In the genomic region with DNA sequence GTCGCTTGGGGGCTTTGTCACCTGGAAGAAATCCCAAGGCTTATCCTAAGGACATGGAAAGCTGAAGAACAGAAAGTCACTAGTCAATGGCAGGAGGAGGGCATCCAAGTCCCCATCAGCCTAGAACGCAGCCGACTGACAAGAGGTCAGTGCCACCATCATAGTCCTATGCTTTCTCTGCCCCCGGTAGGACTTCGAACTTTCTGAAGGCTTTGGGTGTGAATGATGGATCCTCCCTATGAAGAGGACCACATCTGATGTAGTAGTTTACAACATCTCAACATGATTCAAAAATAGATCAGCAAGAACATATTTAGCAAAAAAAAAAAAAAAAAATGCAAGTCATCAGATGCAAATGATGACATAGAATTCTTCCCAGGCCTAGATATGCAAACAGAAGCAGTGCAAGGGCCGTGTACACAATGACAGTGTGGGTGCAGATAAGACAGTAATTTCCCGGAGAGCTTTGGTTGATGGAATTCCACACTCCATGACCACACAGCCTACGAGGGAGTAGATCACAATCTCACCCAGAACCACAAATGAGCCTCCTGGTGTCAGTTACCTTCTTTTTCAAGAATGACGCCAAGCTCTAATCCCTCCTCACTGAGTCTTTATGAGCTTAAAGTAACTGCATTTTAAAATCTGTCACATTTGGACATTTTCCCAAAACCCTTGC, we compare ENCODE assay signal across 10 cellular contexts.
DNase-seq lines count a peak whose midpoint lies in the region; ATAC-seq and TF ChIP-seq lines count a peak whose summit lies in the region.
"Had no signal": no experiment of that assay in that cellular context is flagged by ENCODE, and none has a peak within 500 bp of the region (broad histone marks: within the 10 kb centered on the region; RNA-seq: fewer than 3 reads in every experiment).

No MANE protein-coding gene starts in this region.

- no peak for TF ChIP-seq CTCF in DND-41 (IDR thresholded peaks at IDR 0.05; ENCODE audit: borderline replicate concordance, extremely low read depth, low read length, poor library complexity, severe bottlenecking)
- TF ChIP-seq CTCF in fibroblast of mammary gland (conservative IDR thresholded peaks at IDR 0.05; ENCODE audit: control insufficient read depth, insufficient read depth, low read depth, low read length): no peak
- TF ChIP-seq CTCF in osteoblast (IDR thresholded peaks at IDR 0.05; ENCODE audit: extremely low read depth, low read depth, low read length): no peak
- TF ChIP-seq CTCF in foreskin fibroblast (IDR thresholded peaks at IDR 0.05; ENCODE audit: low read depth, low read length): no peak

- H3K9me3 ChIP-seq in DND-41 (ENCODE audit: insufficient read depth, low read length, severe bottlenecking): no peaks in the 10 kb centered on the region
- no peaks in the 10 kb centered on the region for H3K9me3 ChIP-seq in osteoblast (ENCODE audit: low read depth, low read length)

- H4K20me1 ChIP-seq in DND-41 (ENCODE audit: insufficient read depth, low read length) (no peaks in the 10 kb centered on the region), osteoblast (ENCODE audit: insufficient read depth, low read length) (no peaks in the 10 kb centered on the region)

- ATAC-seq in DND-41 (ENCODE audit: insufficient read depth, low read depth): 0 out of 3 replicates have a peak, but pooled peaks have one; percentile 33
- ATAC-seq in HG03039 (IDR thresholded peaks at IDR 0.05; ENCODE audit: unreplicated experiment): no peak

- DNase-seq in DND-41 (no peak), NOMO-1 treated with DMSO at 0.1 percent for 48 hours (lab: John Stamatoyannopoulos, UW; ENCODE audit: unreplicated experiment) (peak; percentile 76), fibroblast of mammary gland (ENCODE audit: low read depth) (peak; percentile 37), osteoblast (ENCODE audit: insufficient read length, low spot score, missing footprints) (peak; percentile 88), head of caudate nucleus (no peak), putamen (ENCODE audit: low spot score) (no peak), foreskin fibroblast (no peak)
- DNase-seq: DMS79 had no signal

- H3K9ac ChIP-seq in DND-41 (ENCODE audit: low read depth, low read length): no peak overlapping the region

- H3K27ac ChIP-seq in DND-41 (ENCODE audit: low read length): no peak overlapping the region
- H3K27ac ChIP-seq in osteoblast (ENCODE audit: low read depth, low read length): peak overlapping the region; percentile 26
- H3K27ac ChIP-seq: SK-N-MC had no signal

- H2AFZ ChIP-seq in DND-41 (ENCODE audit: low read depth, low read length): no peak overlapping the region
- H2AFZ ChIP-seq in osteoblast (ENCODE audit: low read length): no peak overlapping the region

- H3K79me2 ChIP-seq in DND-41 (ENCODE audit: insufficient read depth, low read length): no peaks in the 10 kb centered on the region
- H3K79me2 ChIP-seq in osteoblast (ENCODE audit: insufficient read depth, low read length): no peaks in the 10 kb centered on the region

- H3K4me2 ChIP-seq in DND-41 (ENCODE audit: insufficient read depth, low read length) (no peak overlapping the region), osteoblast (ENCODE audit: insufficient read depth, low read length) (no peak overlapping the region)

- intact Hi-C loops in head of caudate nucleus (cut with DNase I): no loop called here

- H3K27me3 ChIP-seq in DND-41 (ENCODE audit: insufficient read depth, low read length, poor library complexity) (no peaks in the 10 kb centered on the region), osteoblast (ENCODE audit: insufficient read depth, low read length) (peaks cover 12% of the 10 kb centered on the region)

- H3K36me3 ChIP-seq in DND-41 (ENCODE audit: insufficient read depth, low read length): no peaks in the 10 kb centered on the region
- no peaks in the 10 kb centered on the region for H3K36me3 ChIP-seq in osteoblast (ENCODE audit: insufficient read depth, low read length)

- peaks cover 12% of the 10 kb centered on the region for H3K4me1 ChIP-seq in DND-41 (ENCODE audit: insufficient read depth, low read length)
- H3K4me1 ChIP-seq in osteoblast (ENCODE audit: insufficient read depth, low read length): peaks cover 10% of the 10 kb centered on the region

- H3K4me3 ChIP-seq in DND-41 (ENCODE audit: low read depth in 1 of 2, low read length in 2 of 2): no peak overlapping the region
- H3K4me3 ChIP-seq in fibroblast of mammary gland (ENCODE audit: control insufficient read depth, low read depth, low read length): no peak overlapping the region
- H3K4me3 ChIP-seq in osteoblast (ENCODE audit: insufficient read depth, low read length): no peak overlapping the region
- no peak overlapping the region for H3K4me3 ChIP-seq in foreskin fibroblast (ENCODE audit: low read depth in 1 of 2, low read length in 2 of 2)
- H3K4me3 ChIP-seq: SK-N-MC had no signal

Comparison
In these comparisons a context has a peak if more than half of its experiments do, and no peak if none do; other contexts are left out.
1. DNase-seq: peak in NOMO-1 treated with DMSO at 0.1 percent for 48 hours (single experiment), fibroblast of mammary gland (single experiment) and osteoblast (single experiment); none in DND-41 (single experiment), head of caudate nucleus (0 of 42), putamen (single experiment) and foreskin fibroblast (0 of 2).